19 cellular contexts compared by ENCODE assay signal in the genomic region with DNA sequence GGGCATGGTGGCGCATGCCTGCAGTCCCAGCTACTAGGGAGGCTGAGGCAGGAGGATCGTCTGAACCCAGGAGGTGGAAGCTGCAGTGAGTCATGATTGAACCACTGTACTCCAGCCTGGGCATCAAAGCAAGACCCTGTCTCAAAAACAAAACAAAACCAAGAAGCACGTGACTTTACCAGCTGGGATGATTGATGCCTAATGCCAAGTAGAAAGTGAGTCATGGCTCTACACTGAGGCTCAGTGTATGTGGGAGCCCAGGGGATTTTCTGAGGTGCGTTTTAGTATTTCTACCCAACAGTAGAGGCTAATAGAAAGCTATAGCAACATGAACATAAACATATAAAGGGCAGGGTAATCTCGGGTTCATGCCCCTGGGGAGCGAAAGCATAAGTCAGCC.
"Had no signal": no experiment of that assay in that cellular context is flagged by ENCODE, and none has a peak within 500 bp of the region (broad histone marks: within the 10 kb centered on the region; RNA-seq: fewer than 3 reads in every experiment).

No MANE protein-coding gene starts in this region.

- H3K9me3 ChIP-seq: Peyer's patch had no signal

- H3K4me3 ChIP-seq: cardiac muscle cell, Peyer's patch had no signal

- H3K27me3 ChIP-seq: brain microvascular endothelial cell, cardiac muscle cell, Peyer's patch had no signal

- H3K27ac ChIP-seq: brain microvascular endothelial cell, cardiac muscle cell, Peyer's patch had no signal

- H3K4me1 ChIP-seq: Peyer's patch had no signal

- ATAC-seq: activated CD8-positive, alpha-beta memory T cell treated with anti-CD3 and anti-CD28 coated beads, Interleukin-2, amount 10 ng/mL, durations not matched to agents 7 days and 5 days; T-cell had no signal

- H3K36me3 ChIP-seq: brain microvascular endothelial cell, cardiac muscle cell, Peyer's patch had no signal

- DNase-seq: activated B cell treated with CpG ODN at 0.5 μM for 24 hours; activated CD4-positive, alpha-beta T cell treated with anti-CD3 and anti-CD28 coated beads for 1 hour; activated CD4-positive, alpha-beta T cell treated with anti-CD3 and anti-CD28 coated beads, Interleukin-2, amount 10 ng/mL, durations not matched to agents 24 days and 14 days; activated CD4-positive, alpha-beta T cell treated with anti-CD3 and anti-CD28 coated beads, Interleukin-2, amount 50 U/mL, for 48 hours; activated CD8-positive, alpha-beta memory T cell treated with anti-CD3 and anti-CD28 coated beads, Interleukin-2, amount 10 ng/mL, durations not matched to agents 7 days and 5 days; activated effector memory CD4-positive, alpha-beta T cell treated with Interleukin-2 at 50 U/mL for 16 hours; activated naive CD4-positive, alpha-beta T cell treated with anti-CD3 and anti-CD28 coated beads for 36 hours; activated naive CD8-positive, alpha-beta T cell treated with anti-CD3 and anti-CD28 coated beads for 36 hours; activated T-cell treated with anti-CD3 and anti-CD28 coated beads, Interleukin-2, amount 50 U/mL, for 24 hours; brain microvascular endothelial cell; Karpas-422; NCI-H1048; NCI-H146; NCI-H187 treated with DMSO at 0.1 percent for 48 hours; NCI-H2081 treated with DMSO at 0.1 percent for 48 hours; NCI-H446; Peyer's patch; T-cell had no signal
